In the genomic region with DNA sequence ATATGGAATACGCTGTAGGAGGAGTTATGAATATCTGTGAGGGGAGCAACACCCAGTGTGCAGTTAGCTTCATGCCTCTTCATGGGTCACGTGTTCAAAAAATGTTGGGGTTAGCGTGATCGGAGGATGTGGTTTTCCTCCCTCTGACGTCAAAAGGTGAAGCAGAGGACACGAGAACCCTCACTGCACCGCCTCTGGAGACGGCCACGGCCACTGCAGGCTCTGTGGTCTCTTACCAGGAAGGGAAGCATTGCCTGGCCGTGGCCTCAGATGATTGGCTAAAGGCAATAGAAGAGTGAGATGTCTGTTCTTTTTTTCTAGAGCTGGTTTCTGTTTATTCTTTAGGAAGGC, we compare ENCODE assay signal across 8 cellular contexts. TPM values are rescaled to one million over a fixed set of nuclear protein-coding genes. Genes with fewer than 3 reads are reported as not detected.
DNase-seq lines count a peak whose midpoint lies in the region; ATAC-seq, FAIRE-seq and TF ChIP-seq lines count a peak whose summit lies in the region.

No MANE protein-coding gene starts in this region.

- WGBS in smooth muscle cell (ENCODE audit: low lambda C conversion rate) = 90% methylated on average over 10 of the region's 10 CpGs

- H3K27me3 ChIP-seq in smooth muscle cell (ENCODE audit: low read depth) = peaks cover 7% of the 10 kb centered on the region

- FAIRE-seq in RCC 7860 (lab: Jason Lieb, UNC) = no peak

- peak; percentile 62 for DNase-seq in LHCN-M2 (ENCODE audit: low read depth)
- peak; percentile 46 for DNase-seq in activated CD8-positive, alpha-beta memory T cell treated with anti-CD3 and anti-CD28 coated beads, Interleukin-2, amount 50 U/mL, for 4 hours
- peak; percentile 89 for DNase-seq in Right ventricle myocardium inferior (ENCODE audit: missing footprints)
- DNase-seq in stimulated activated CD8-positive, alpha-beta memory T cell treated with anti-CD3 and anti-CD28 coated beads, Interleukin-15, amount 100 ng/mL, for 4 hours (ENCODE audit: low read depth in 2 of 2) = peak; percentile 49 to 56
- DNase-seq in RCC 7860 (ENCODE audit: low spot score) = no peak
- no peak for DNase-seq in DMS79 (lab: John Stamatoyannopoulos, UW)
- no peak for DNase-seq in smooth muscle cell (lab: John Stamatoyannopoulos, UW; ENCODE audit: unreplicated experiment)
- DNase-seq in NCI-H2171 treated with DMSO at 0.1 percent for 48 hours (lab: John Stamatoyannopoulos, UW) = no peak

- H3K9me3 ChIP-seq in smooth muscle cell (replicated peaks; ENCODE audit: low read depth) = no peaks in the 10 kb centered on the region

- no peak overlapping the region for H3K9ac ChIP-seq in smooth muscle cell (ENCODE audit: low read depth)

- H3K36me3 ChIP-seq in smooth muscle cell (ENCODE audit: low read depth) = no peaks in the 10 kb centered on the region

- H3K4me2 ChIP-seq in smooth muscle cell = no peak overlapping the region

- no peaks in the 10 kb centered on the region for H3K4me1 ChIP-seq in smooth muscle cell (ENCODE audit: low read depth)

- TF ChIP-seq CTCF in smooth muscle cell (IDR thresholded peaks at IDR 0.05; ENCODE audit: borderline replicate concordance, insufficient read depth, poor library complexity, severe bottlenecking) = no peak

- H3K4me3 ChIP-seq in smooth muscle cell = no peak overlapping the region

- no peaks in the 10 kb centered on the region for H3K79me2 ChIP-seq in smooth muscle cell (ENCODE audit: low read depth)

- no peak overlapping the region for H2AFZ ChIP-seq in smooth muscle cell (ENCODE audit: low read depth)

- no peak overlapping the region for H3K27ac ChIP-seq in smooth muscle cell (ENCODE audit: low read depth)

- H4K20me1 ChIP-seq in smooth muscle cell (ENCODE audit: low read depth) = no peaks in the 10 kb centered on the region

- intact Hi-C loops in Right ventricle myocardium inferior (cut with DNase I) = no loop called here

- ATAC-seq in Right ventricle myocardium inferior = no peak

- no peaks in the 10 kb centered on the region for H3F3A ChIP-seq in smooth muscle cell (ENCODE audit: low read depth)

RNA-seq across cellular contexts. Expression of a gene that starts 28.9 kb away (rescaled TPM):
- total RNA-seq in LHCN-M2 (2014; rRNA removed) = not detected in 2 replicates
- polyA plus RNA-seq in LHCN-M2 (2012) = not detected
- total RNA-seq in Right ventricle myocardium inferior = not detected
- not detected in 2 replicates for total RNA-seq in smooth muscle cell
- polyA plus RNA-seq in smooth muscle cell = not detected in 2 replicates

RNA-seq across cellular contexts. Expression of a gene that starts 29.0 kb away (rescaled TPM):
- total RNA-seq in LHCN-M2 (2014; rRNA removed) (12.8 and 19.4 TPM in 2 replicates), Right ventricle myocardium inferior (24.2 TPM), smooth muscle cell (16.4 and 23.6 TPM in 2 replicates)
- 16.9 TPM for polyA plus RNA-seq in LHCN-M2 (2012)
- 7.1 and 11.4 TPM in 2 replicates for polyA plus RNA-seq in smooth muscle cell

Comparison
In these comparisons a context has a peak if more than half of its experiments do, and no peak if none do; other contexts are left out.
1. DNase-seq: peak in LHCN-M2 (single experiment), activated CD8-positive, alpha-beta memory T cell treated with anti-CD3 and anti-CD28 coated beads, Interleukin-2, amount 50 U/mL, for 4 hours (single experiment), Right ventricle myocardium inferior (single experiment) and stimulated activated CD8-positive, alpha-beta memory T cell treated with anti-CD3 and anti-CD28 coated beads, Interleukin-15, amount 100 ng/mL, for 4 hours (2 of 2); none in RCC 7860 (single experiment), DMS79 (single experiment), smooth muscle cell (single experiment) and NCI-H2171 treated with DMSO at 0.1 percent for 48 hours (single experiment).